ENCODE assay signal across 19 cellular contexts in the genomic region with DNA sequence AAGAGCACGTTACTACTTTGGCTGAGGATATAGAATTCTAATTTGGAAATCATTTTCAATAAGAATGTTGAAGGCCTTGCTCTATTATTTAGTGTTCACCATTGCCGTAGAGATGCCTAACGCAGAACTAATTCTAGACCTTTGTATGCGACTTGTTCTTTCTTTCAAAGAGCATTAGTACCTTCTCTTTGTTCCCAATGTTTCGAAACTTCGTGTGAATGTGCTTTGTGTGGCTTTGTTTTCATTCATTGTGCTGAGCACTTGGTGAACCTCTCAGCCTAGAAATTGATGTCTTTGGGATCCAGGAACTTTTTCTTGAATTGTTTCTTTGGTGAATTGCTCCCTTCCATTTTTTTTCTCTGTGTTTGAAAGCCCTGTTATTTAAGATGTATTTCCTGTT. TPM values are rescaled to one million over a fixed set of nuclear protein-coding genes. Genes with fewer than 3 reads are reported as not detected.
DNase-seq lines count a peak whose midpoint lies in the region; ATAC-seq, FAIRE-seq and TF ChIP-seq lines count a peak whose summit lies in the region.
"Had no signal": no experiment of that assay in that cellular context is flagged by ENCODE, and none has a peak within 500 bp of the region (broad histone marks: within the 10 kb centered on the region; RNA-seq: fewer than 3 reads in every experiment).

No MANE protein-coding gene starts in this region.

- 12% methylated on average over 6 of the region's 6 CpGs for WGBS in K562 (ENCODE audit: insufficient coverage, low coverage, missing lambda C conversion rate)
- no CpG with 5 or more reads among the region's 6 CpGs for WGBS in neuronal stem cell (ENCODE audit: extremely low coverage in 2 of 2, insufficient read length in 2 of 2, insufficient replicate concordance in 1 of 2), 2 donors

- H3K4me2 ChIP-seq in K562 (ENCODE audit: insufficient read depth, low read length) (no peak overlapping the region), neuronal stem cell (ENCODE audit: insufficient read depth, low read length, poor library complexity, severe bottlenecking) (no peak overlapping the region)
- H3K4me2 ChIP-seq: BLaER1 had no signal

- no peaks in the 10 kb centered on the region for H4K20me1 ChIP-seq in K562 (replicated peaks; ENCODE audit: control insufficient read depth, insufficient read depth, low read length)
- H4K20me1 ChIP-seq: BLaER1 had no signal

- no peak overlapping the region for H2BK12ac ChIP-seq in neuronal stem cell (ENCODE audit: low read length)

- no peak overlapping the region for H4K91ac ChIP-seq in neuronal stem cell (ENCODE audit: low read depth, low read length, poor library complexity)

- TF ChIP-seq EP300 in K562 (IDR thresholded peaks at IDR 0.05; ENCODE audit: low read length): no peak

- H3K14ac ChIP-seq in neuronal stem cell (ENCODE audit: low read length): no peak overlapping the region

- H3K9me1 ChIP-seq in K562 (ENCODE audit: control insufficient read depth, insufficient read depth, low read length): no peaks in the 10 kb centered on the region

- H2BK5ac ChIP-seq in neuronal stem cell (ENCODE audit: low read length): no peak overlapping the region

- H2AFZ ChIP-seq in K562 (ENCODE audit: low read depth, low read length): peak overlapping the region; percentile 48; the same call in 1 of the 2 replicates
- peak overlapping the region; percentile 33 for H2AFZ ChIP-seq in neuronal stem cell (ENCODE audit: low read length)
- H2AFZ ChIP-seq: GM23248 had no signal

- no peak for TF ChIP-seq RAD21 in K562 (CRISPR knock-in tag; conservative IDR thresholded peaks at IDR 0.05 in 1 of 2, IDR thresholded peaks at IDR 0.05 in 1 of 2)

- no TSS peak for BruUV-seq in K562 (replicated peaks; lab: Mats Ljungman, UMichigan)

- H3K9me3 ChIP-seq in K562 (replicated peaks; ENCODE audit: control insufficient read depth, insufficient read depth, low read depth, low read length): no peaks in the 10 kb centered on the region
- H3K9me3 ChIP-seq in neuronal stem cell (replicated peaks in 1 of 2; ENCODE audit: control insufficient read depth in 2 of 2, insufficient read depth in 1 of 2, low read depth in 1 of 2, low read length in 2 of 2): peaks cover 0 to under 1% of the 10 kb centered on the region in 2 donors
- H3K9me3 ChIP-seq in upper lobe of right lung: no peaks in the 10 kb centered on the region
- H3K9me3 ChIP-seq: Caco-2, HAP-1 had no signal

- no peak for TF ChIP-seq CTCF in K562 (IDR thresholded peaks at IDR 0.05 in 2 of 3, conservative IDR thresholded peaks at IDR 0.05 in 1 of 3; ENCODE audit: insufficient read depth in 2 of 3, low read depth in 1 of 3, low read length in 3 of 3)
- TF ChIP-seq CTCF in upper lobe of right lung (IDR thresholded peaks at IDR 0.05): no peak

- in situ Hi-C loops in K562 (cut with MboI): no loop called here

- no peak overlapping the region for H4K8ac ChIP-seq in neuronal stem cell (ENCODE audit: low read depth, low read length)

- no peak overlapping the region for H2AK5ac ChIP-seq in neuronal stem cell (ENCODE audit: low read depth, low read length)

- H3K79me2 ChIP-seq in K562 (ENCODE audit: control insufficient read depth, insufficient read depth, low read length): no peaks in the 10 kb centered on the region

- H3K18ac ChIP-seq in neuronal stem cell (ENCODE audit: low read length): no peak overlapping the region

- no peak overlapping the region for H3K27ac ChIP-seq in K562 (ENCODE audit: extremely low read depth, low read depth, low read length)
- H3K27ac ChIP-seq in neuronal stem cell (replicated peaks; ENCODE audit: low read length): no peak overlapping the region
- H3K27ac ChIP-seq in upper lobe of right lung: no peak overlapping the region
- H3K27ac ChIP-seq: BLaER1, C4-2B, GM23248 had no signal

- peak; percentile 3 for DNase-seq in H7
- no peak for DNase-seq in K562 (ENCODE audit: extremely low read depth in 1 of 4, low spot score in 3 of 4)
- DNase-seq in neuronal stem cell (ENCODE audit: low spot score): peak; percentile 49
- DNase-seq in ureter (ENCODE audit: low spot score): no peak
- no peak for DNase-seq in upper lobe of right lung
- DNase-seq in nucleus accumbens (lab: John Stamatoyannopoulos, UW): no peak
- DNase-seq: Caco-2; CD4-positive, CD25-positive, alpha-beta regulatory T cell; CD8-positive, alpha-beta T cell; DMS153; DND-41; GM23248; HFFc6 had no signal

- CTCF ChIA-PET in K562 (lab: Yijun Ruan, JAX; ENCODE audit: low intra/inter-chr PET ratio): no interaction called here

- no peak for ATAC-seq in K562
- ATAC-seq in upper lobe of right lung: no peak
- ATAC-seq: CD8-positive, alpha-beta T cell had no signal

- H2BK120ac ChIP-seq in neuronal stem cell (ENCODE audit: low read depth, low read length): no peak overlapping the region

- FAIRE-seq in K562 (lab: Jason Lieb, UNC): no peak
- FAIRE-seq: G401.6, GM12892 had no signal

- no peaks in the 10 kb centered on the region; a peak in 1 of 5 replicates for H3K4me1 ChIP-seq in K562 (replicated peaks in 1 of 2; ENCODE audit: control insufficient read depth in 2 of 2, insufficient read depth in 2 of 2, low read length in 2 of 2)
- H3K4me1 ChIP-seq in neuronal stem cell (ENCODE audit: control insufficient read depth in 2 of 2, insufficient read depth in 1 of 2, low read depth in 1 of 2, low read length in 2 of 2): no peaks in the 10 kb centered on the region
- H3K4me1 ChIP-seq in upper lobe of right lung: no peaks in the 10 kb centered on the region
- H3K4me1 ChIP-seq: Caco-2, HAP-1 had no signal

- H3K27me3 ChIP-seq in H7 (ENCODE audit: control insufficient read depth, insufficient read depth, low read length): no peaks in the 10 kb centered on the region
- H3K27me3 ChIP-seq in K562 (ENCODE audit: control insufficient read depth in 2 of 2, insufficient read depth in 2 of 2, low read length in 2 of 2): peaks cover 2 to 22% of the 10 kb centered on the region in 2 experiments; a peak in 4 of 5 replicates
- H3K27me3 ChIP-seq in neuronal stem cell (ENCODE audit: control insufficient read depth in 3 of 3, insufficient read depth in 3 of 3, low read depth in 1 of 3, low read length in 3 of 3): peaks cover 0 to 3% (median 0%) of the 10 kb centered on the region in 3 experiments
- H3K27me3 ChIP-seq in upper lobe of right lung: no peaks in the 10 kb centered on the region
- H3K27me3 ChIP-seq: BLaER1 had no signal

- no peak overlapping the region for H3K4ac ChIP-seq in neuronal stem cell (ENCODE audit: low read length)

- no peak overlapping the region for H2BK15ac ChIP-seq in neuronal stem cell (ENCODE audit: low read length)

- H3K79me1 ChIP-seq in neuronal stem cell (ENCODE audit: low read depth, low read length): no peaks in the 10 kb centered on the region

- H3K36me3 ChIP-seq in H7 (replicated peaks; ENCODE audit: control insufficient read depth, insufficient read depth, low read length): no peaks in the 10 kb centered on the region
- no peaks in the 10 kb centered on the region for H3K36me3 ChIP-seq in K562 (ENCODE audit: control insufficient read depth, insufficient read depth, low read length)
- no peaks in the 10 kb centered on the region for H3K36me3 ChIP-seq in neuronal stem cell (replicated peaks in 1 of 2; ENCODE audit: control insufficient read depth in 2 of 2, insufficient read depth in 2 of 2, low read length in 2 of 2)
- H3K36me3 ChIP-seq in upper lobe of right lung: no peaks in the 10 kb centered on the region
- H3K36me3 ChIP-seq: BLaER1, HAP-1 had no signal

- POLR2A ChIA-PET in K562 (lab: Yijun Ruan, JAX): no interaction called here

- no peak overlapping the region for H3K4me3 ChIP-seq in H7 (ENCODE audit: insufficient read depth, low read depth, low read length)
- no peak overlapping the region for H3K4me3 ChIP-seq in K562
- no peak overlapping the region for H3K4me3 ChIP-seq in neuronal stem cell (ENCODE audit: low read length in 2 of 2)
- no peak overlapping the region for H3K4me3 ChIP-seq in upper lobe of right lung
- H3K4me3 ChIP-seq: BLaER1, GM23248, HAP-1 had no signal

- intact Hi-C loops in K562 (cut with micrococcal nuclease): no loop called here
- intact Hi-C loops in upper lobe of right lung (cut with DNase I): no loop called here

- no peak for TF ChIP-seq POLR2A in K562 (conservative IDR thresholded peaks at IDR 0.05)

- H3K9ac ChIP-seq in K562 (ENCODE audit: insufficient read depth in 1 of 2, low read depth in 2 of 2, low read length in 2 of 2) (no peak overlapping the region), neuronal stem cell (ENCODE audit: low read depth, low read length, poor library complexity) (no peak overlapping the region)
- H3K9ac ChIP-seq: BLaER1, GM23248 had no signal

- H3K23ac ChIP-seq in neuronal stem cell (ENCODE audit: low read depth, low read length, poor library complexity): no peak overlapping the region

TF ChIP-seq in K562, 482 proteins besides CTCF, POLR2A, EP300 and RAD21 (continues in another document):
- no peak for TF ChIP-seq PHB2 (IDR thresholded peaks at IDR 0.05; ENCODE audit: low read depth)
- no peak for TF ChIP-seq ZFP1 (CRISPR knock-in tag; IDR thresholded peaks at IDR 0.05)
- no peak for TF ChIP-seq MCM5 (IDR thresholded peaks at IDR 0.05; ENCODE audit: low read depth)
- TF ChIP-seq MTA1 (IDR thresholded peaks at IDR 0.05; ENCODE audit: borderline replicate concordance): no peak
- TF ChIP-seq FOSL1 (tag; conservative IDR thresholded peaks at IDR 0.05): no peak

RNA-seq across cellular contexts. Expression of gene PCSK6, which starts 19.8 kb away (rescaled TPM):
- total RNA-seq in H7 (2014; rRNA removed; shearing (Covaris generic)): 3.9 and 4.7 TPM in 2 replicates
- total RNA-seq in K562 (2011; cell fraction: chromatin; rRNA removed; ENCODE audit: low replicate concordance): 94.9 and 139 TPM in 2 replicates
- total RNA-seq in K562 (2011; cell fraction: nucleolus; rRNA removed): 83.4 and 91.1 TPM in 2 replicates
- total RNA-seq in K562 (2011; cell fraction: nucleoplasm; rRNA removed): 86.1 and 94.3 TPM in 2 replicates
- total RNA-seq in K562 (2014; rRNA removed): 14.5 and 27.2 TPM in 2 replicates
- 13.7 and 14.4 TPM in 2 replicates for total RNA-seq in K562 (2014; rRNA removed; fragmentation: Illumina TruSeq; extraction: Trizol)
- 11.2 and 11.8 TPM in 2 replicates for total RNA-seq in K562 (2015; rRNA removed; fragmentation: Illumina TruSeq; extraction: Trizol)
- 17.6 and 18.3 TPM in 2 replicates for total RNA-seq in K562 (2021)
- polyA plus RNA-seq in K562 (2011; rRNA removed): 32.6 and 36.7 TPM in 2 replicates
- polyA plus RNA-seq in K562 (2011; cell fraction: cytosol; rRNA removed): 23.3 and 26.1 TPM in 2 replicates
- 87.3 and 101 TPM in 2 replicates for polyA plus RNA-seq in K562 (2011; cell fraction: nucleus; rRNA removed)
- 17.5 and 24.2 TPM in 2 replicates for polyA plus RNA-seq in K562 (2012)
- 17.5 and 20.5 TPM in 2 replicates for polyA plus RNA-seq in K562 (2014; fragmentation: Illumina TruSeq; extraction: Trizol)
- polyA plus RNA-seq in K562 (2014; fragmentation: Nextera tagmentation; extraction: Ambion mirVana): 1 to 10 TPM; 2.2 to 3.4 TPM
- polyA plus RNA-seq in K562 (2014; rRNA removed): 19.3 and 20.7 TPM in 2 replicates
- polyA minus RNA-seq in K562 (2011; rRNA and poly(A)+ RNA removed): 24.8 and 36.1 TPM in 2 replicates
- 30.4 and 31.4 TPM in 2 replicates for polyA minus RNA-seq in K562 (2011; cell fraction: cytosol; rRNA and poly(A)+ RNA removed)
- 33.4 and 41.8 TPM in 2 replicates for polyA minus RNA-seq in K562 (2011; cell fraction: nucleus; rRNA and poly(A)+ RNA removed)
- 2.0 TPM for polyA plus RNA-seq in neuronal stem cell (2013, experiment 1 of 2)
- 1.8 TPM for polyA plus RNA-seq in neuronal stem cell (2013, experiment 2 of 2)
- total RNA-seq in ureter: 14.5 TPM
- total RNA-seq in upper lobe of right lung: 16.6 TPM
- total RNA-seq: GM23248, H4, HFFc6 had no signal

Comparison
In these comparisons a context has a peak if more than half of its experiments do, and no peak if none do; other contexts are left out.
1. DNase-seq: peak in H7 (single experiment) and neuronal stem cell (single experiment); none in K562 (0 of 4), ureter (single experiment), upper lobe of right lung (single experiment) and nucleus accumbens (0 of 56).